ENCODE assay signal across 33 cellular contexts in the genomic region with DNA sequence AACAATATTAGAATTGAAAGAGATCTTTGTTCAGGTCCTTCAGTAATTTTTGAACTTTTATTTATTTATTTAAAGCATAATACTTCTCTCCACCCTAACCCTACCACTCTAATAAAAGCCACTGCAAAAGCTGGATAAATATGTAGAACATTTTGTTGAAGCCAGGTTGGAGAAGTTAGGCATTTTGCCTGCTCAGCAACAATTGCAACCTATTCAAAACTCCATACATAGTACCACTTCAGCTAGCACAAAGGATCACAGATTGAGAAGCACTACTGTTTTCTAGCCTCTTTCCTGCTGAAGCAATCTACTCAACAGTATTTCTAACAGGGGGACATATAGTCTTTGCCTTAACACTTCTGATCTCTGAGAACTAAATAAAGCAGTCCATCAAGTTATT. TPM values are rescaled to one million over a fixed set of nuclear protein-coding genes. Genes with fewer than 3 reads are reported as not detected.
"Had no signal": no experiment of that assay in that cellular context is flagged by ENCODE, and none has a peak within 500 bp of the region (broad histone marks: within the 10 kb centered on the region; RNA-seq: fewer than 3 reads in every experiment).

No MANE protein-coding gene starts in this region.

- H3K9me3 ChIP-seq: ovary, psoas muscle, suprapubic skin, testis, tibial artery, transverse colon, upper lobe of right lung, uterus had no signal

- H3K27me3 ChIP-seq: neural progenitor cell, ovary, spleen, suprapubic skin, testis, tibial artery, transverse colon, upper lobe of right lung, uterus had no signal

- H3K4me2 ChIP-seq: neural progenitor cell, smooth muscle cell had no signal

- H3K4me3 ChIP-seq: neural progenitor cell, ovary, psoas muscle, skin epidermis, smooth muscle cell, spleen, suprapubic skin, testis, tibial artery, transverse colon, upper lobe of right lung, uterus had no signal

- H3K4me1 ChIP-seq: neural progenitor cell, parathyroid adenoma, psoas muscle, spleen, suprapubic skin, testis, tibial artery, transverse colon, upper lobe of right lung, uterus had no signal

- H3K36me3 Mint-ChIP-seq: neural progenitor cell, type B pancreatic cell had no signal

- H3K27ac Mint-ChIP-seq: naive thymus-derived CD8-positive, alpha-beta T cell; natural killer cell treated with Interleukin-12 subunit alpha and Interleukin-12 subunit beta and Interleukin-15 and Interleukin-18, amount 100 ng/mL, for 72 hours; nephron progenitor cell; neural progenitor cell; progenitor cell of endocrine pancreas; stimulated activated memory B cell treated with anti-CD40 and anti-IgM and Interleukin-4, amounts not matched to agents 10 μg/mL and 1 μg/mL and 100 μg/mL, for 72 hours; stimulated activated naive CD8-positive, alpha-beta T cell treated with anti-CD3 and anti-CD28 coated beads, Interleukin-15, amount 100 ng/mL, for 72 hours; type B pancreatic cell had no signal

- H3K27me3 Mint-ChIP-seq: progenitor cell of endocrine pancreas; stimulated activated naive CD8-positive, alpha-beta T cell treated with anti-CD3 and anti-CD28 coated beads, Interleukin-15, amount 100 ng/mL, for 72 hours; type B pancreatic cell had no signal

- H3K9ac ChIP-seq: neural progenitor cell, parathyroid adenoma had no signal

- DNase-seq: naive thymus-derived CD8-positive, alpha-beta T cell; nephron progenitor cell; occipital lobe; ovary; posterior cingulate gyrus; psoas muscle; right cardiac atrium; spleen; stimulated activated CD4-positive, alpha-beta T cell treated with anti-CD3 and anti-CD28 coated beads, Interleukin-12 subunit alpha, Interleukin-12 subunit beta, amount 100 ng/mL, for 4 hours; stimulated activated CD4-positive, alpha-beta T cell treated with anti-CD3 and anti-CD28 coated beads, Interleukin-1b, Interleukin-23, amount 100 ng/mL, for 48 hours; stimulated activated CD4-positive, alpha-beta T cell treated with anti-CD3 and anti-CD28 coated beads, Interleukin-4, amount 100 ng/mL, for 1 hour; stimulated activated CD4-positive, alpha-beta T cell treated with anti-CD3 and anti-CD28 coated beads, Interleukin-4, amount 100 ng/mL, for 4 hours; stimulated activated CD8-positive, alpha-beta memory T cell treated with anti-CD3 and anti-CD28 coated beads, Interleukin-4, amount 100 ng/mL, for 48 hours; stimulated activated naive CD4-positive, alpha-beta T cell; stimulated activated naive CD8-positive, alpha-beta T cell treated with anti-CD3 and anti-CD28 coated beads, Interleukin-15, amount 100 ng/mL, for 72 hours; stimulated activated naive CD8-positive, alpha-beta T cell treated with anti-CD3 and anti-CD28 coated beads, Interleukin-15, Interleukin-2, amounts not matched to agents 100 U/mL and 50 U/mL, for 24 hours; substantia nigra; testis; tibial artery; transverse colon; upper lobe of right lung; uterus had no signal

- H3K9me3 Mint-ChIP-seq: nephron progenitor cell, neural progenitor cell, type B pancreatic cell had no signal

- H3K4me3 Mint-ChIP-seq: naive thymus-derived CD8-positive, alpha-beta T cell; natural killer cell treated with Interleukin-12 subunit alpha and Interleukin-12 subunit beta and Interleukin-15 and Interleukin-18, amount 100 ng/mL, for 72 hours; nephron progenitor cell; neural progenitor cell; stimulated activated memory B cell treated with anti-CD40 and anti-IgM and Interleukin-4, amounts not matched to agents 10 μg/mL and 1 μg/mL and 100 μg/mL, for 72 hours; stimulated activated naive CD8-positive, alpha-beta T cell treated with anti-CD3 and anti-CD28 coated beads, Interleukin-15, amount 100 ng/mL, for 72 hours; type B pancreatic cell had no signal

- H3K4me1 Mint-ChIP-seq: naive thymus-derived CD8-positive, alpha-beta T cell; nephron progenitor cell; neural progenitor cell; stimulated activated memory B cell treated with anti-CD40 and anti-IgM and Interleukin-4, amounts not matched to agents 10 μg/mL and 1 μg/mL and 100 μg/mL, for 72 hours; stimulated activated naive CD8-positive, alpha-beta T cell treated with anti-CD3 and anti-CD28 coated beads, Interleukin-15, amount 100 ng/mL, for 72 hours had no signal

- ATAC-seq: naive thymus-derived CD8-positive, alpha-beta T cell; natural killer cell treated with Interleukin-12 subunit alpha and Interleukin-12 subunit beta and Interleukin-15 and Interleukin-18, amount 100 ng/mL, for 72 hours; psoas muscle; right cardiac atrium; sciatic nerve; stimulated activated memory B cell treated with anti-CD40 and anti-IgM and Interleukin-4, amounts not matched to agents 10 μg/mL and 1 μg/mL and 100 μg/mL, for 72 hours; stimulated activated naive CD8-positive, alpha-beta T cell treated with anti-CD3 and anti-CD28 coated beads, Interleukin-15, amount 100 ng/mL, for 72 hours; stimulated activated naive CD8-positive, alpha-beta T cell treated with anti-CD3 and anti-CD28 coated beads, Interleukin-15, Interleukin-2, amounts not matched to agents 100 U/mL and 50 U/mL, for 24 hours; upper lobe of right lung had no signal

- H2AFZ ChIP-seq: neural progenitor cell, parathyroid adenoma had no signal

- H3K36me3 ChIP-seq: neural progenitor cell, ovary, spleen, suprapubic skin, tibial artery, transverse colon, upper lobe of right lung, uterus had no signal

- H3K79me2 ChIP-seq: parathyroid adenoma had no signal

- H3K27ac ChIP-seq: neural progenitor cell, ovary, parathyroid adenoma, psoas muscle, skin epidermis, spleen, suprapubic skin, testis, tibial artery, transverse colon, upper lobe of right lung, uterus had no signal

RNA-seq across cellular contexts. Expression of a gene that starts 52.5 kb away (rescaled TPM):
- total RNA-seq: osteoblast had no signal
